18 cellular contexts compared by ENCODE assay signal in the genomic region with DNA sequence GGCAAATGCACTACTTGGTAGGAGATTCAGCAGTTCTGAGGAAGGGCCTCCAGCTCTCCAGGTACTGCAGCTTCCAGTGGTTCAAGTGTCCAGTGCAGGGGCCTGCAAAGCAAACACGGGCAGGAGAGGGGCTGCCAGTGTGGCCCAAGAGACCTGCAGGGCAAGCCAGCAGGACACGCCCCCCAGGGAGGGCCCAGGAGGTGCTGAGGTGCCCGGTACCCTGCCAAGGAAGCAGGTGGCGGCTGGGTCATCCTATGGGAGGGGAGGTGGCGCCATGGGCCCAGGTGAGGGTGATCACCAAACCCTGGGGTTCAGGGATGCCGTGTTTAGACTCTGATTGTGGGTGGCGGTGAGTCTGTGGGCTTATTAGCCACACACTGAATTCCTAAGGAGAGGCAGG.
"Had no signal": no experiment of that assay in that cellular context is flagged by ENCODE, and none has a peak within 500 bp of the region (broad histone marks: within the 10 kb centered on the region; RNA-seq: fewer than 3 reads in every experiment).

No MANE protein-coding gene starts in this region.

- H3K27ac ChIP-seq: coronary artery, hepatocyte, parathyroid adenoma, prostate gland, right lobe of liver had no signal

- H3K4me3 ChIP-seq: coronary artery, hepatocyte, mucosa of descending colon, prostate gland, right lobe of liver had no signal

- H3K9ac ChIP-seq: parathyroid adenoma had no signal

- DNase-seq: effector CD8-positive, alpha-beta T cell; foreskin melanocyte; head of caudate nucleus; left ventricle myocardium superior; mucosa of descending colon; naive thymus-derived CD8-positive, alpha-beta T cell; retina; stimulated activated CD4-positive, alpha-beta T cell treated with anti-CD3 and anti-CD28 coated beads, Interleukin-15, amount 100 ng/mL, for 24 hours; stimulated activated CD4-positive, alpha-beta T cell treated with anti-CD3 and anti-CD28 coated beads, Interleukin-1b, Interleukin-23, amount 100 ng/mL, for 48 hours; stimulated activated CD4-positive, alpha-beta T cell treated with anti-CD3 and anti-CD28 coated beads, Interleukin-4, amount 100 ng/mL, for 24 hours; trophoblast cell had no signal

- H3K4me3 Mint-ChIP-seq: naive thymus-derived CD8-positive, alpha-beta T cell; stimulated activated memory B cell treated with anti-CD40 and anti-IgM and Interleukin-4, amounts not matched to agents 10 μg/mL and 1 μg/mL and 100 μg/mL, for 72 hours had no signal

- H3K27me3 ChIP-seq: hepatocyte, right lobe of liver had no signal

- H3K36me3 ChIP-seq: prostate gland, right lobe of liver had no signal

- H3K9me3 Mint-ChIP-seq: naive thymus-derived CD8-positive, alpha-beta T cell; stimulated activated memory B cell treated with anti-CD40 and anti-IgM and Interleukin-4, amounts not matched to agents 10 μg/mL and 1 μg/mL and 100 μg/mL, for 72 hours had no signal

- H3K27me3 Mint-ChIP-seq: naive thymus-derived CD8-positive, alpha-beta T cell had no signal

- H3K27ac Mint-ChIP-seq: naive thymus-derived CD8-positive, alpha-beta T cell; stimulated activated memory B cell treated with anti-CD40 and anti-IgM and Interleukin-4, amounts not matched to agents 10 μg/mL and 1 μg/mL and 100 μg/mL, for 72 hours had no signal

- H3K4me1 ChIP-seq: parathyroid adenoma, prostate gland, right lobe of liver had no signal

- H3K9me3 ChIP-seq: mucosa of descending colon, prostate gland, right lobe of liver had no signal

- ATAC-seq: left colon; left ventricle myocardium superior; mucosa of descending colon; naive thymus-derived CD8-positive, alpha-beta T cell had no signal
